Comparison of ENCODE assay signal across 1 cellular context in genomic region chr17:50352693-50353599, GRCh38.
TF ChIP-seq lines count a peak whose summit lies in the region.

No MANE protein-coding gene starts in this region.

TF ChIP-seq in GM23338, 12 proteins besides CTCF, POLR2A, EP300 and RAD21:
- TF ChIP-seq NANOG (IDR thresholded peaks at IDR 0.05; ENCODE audit: borderline replicate concordance) (no peak), EZH2 (IDR thresholded peaks at IDR 0.05; ENCODE audit: low read depth, unreplicated experiment) (no peak), ZNF331 (CRISPR knock-in tag; IDR thresholded peaks at IDR 0.05; ENCODE audit: low read depth) (no peak), ZNF114 (CRISPR knock-in tag; IDR thresholded peaks at IDR 0.05) (no peak), ZNF462 (CRISPR knock-in tag; IDR thresholded peaks at IDR 0.05) (no peak)
